1 cellular context compared by ENCODE assay signal in genomic region chr17:2241823-2242222, GRCh38.
TF ChIP-seq lines count a peak whose summit lies in the region.

No MANE protein-coding gene starts in this region.

TF ChIP-seq in HepG2, 621 proteins besides CTCF, POLR2A, EP300 and RAD21 (continued from another document):
- peak; percentile 73 to 90 for TF ChIP-seq MAFK (conservative IDR thresholded peaks at IDR 0.05 in 1 of 2, IDR thresholded peaks at IDR 0.05 in 1 of 2; ENCODE audit: low read length in 2 of 2)
- TF ChIP-seq SP4 (CRISPR knock-in tag; IDR thresholded peaks at IDR 0.05), result no peak
